ENCODE assay signal across 8 cellular contexts in the genomic region with DNA sequence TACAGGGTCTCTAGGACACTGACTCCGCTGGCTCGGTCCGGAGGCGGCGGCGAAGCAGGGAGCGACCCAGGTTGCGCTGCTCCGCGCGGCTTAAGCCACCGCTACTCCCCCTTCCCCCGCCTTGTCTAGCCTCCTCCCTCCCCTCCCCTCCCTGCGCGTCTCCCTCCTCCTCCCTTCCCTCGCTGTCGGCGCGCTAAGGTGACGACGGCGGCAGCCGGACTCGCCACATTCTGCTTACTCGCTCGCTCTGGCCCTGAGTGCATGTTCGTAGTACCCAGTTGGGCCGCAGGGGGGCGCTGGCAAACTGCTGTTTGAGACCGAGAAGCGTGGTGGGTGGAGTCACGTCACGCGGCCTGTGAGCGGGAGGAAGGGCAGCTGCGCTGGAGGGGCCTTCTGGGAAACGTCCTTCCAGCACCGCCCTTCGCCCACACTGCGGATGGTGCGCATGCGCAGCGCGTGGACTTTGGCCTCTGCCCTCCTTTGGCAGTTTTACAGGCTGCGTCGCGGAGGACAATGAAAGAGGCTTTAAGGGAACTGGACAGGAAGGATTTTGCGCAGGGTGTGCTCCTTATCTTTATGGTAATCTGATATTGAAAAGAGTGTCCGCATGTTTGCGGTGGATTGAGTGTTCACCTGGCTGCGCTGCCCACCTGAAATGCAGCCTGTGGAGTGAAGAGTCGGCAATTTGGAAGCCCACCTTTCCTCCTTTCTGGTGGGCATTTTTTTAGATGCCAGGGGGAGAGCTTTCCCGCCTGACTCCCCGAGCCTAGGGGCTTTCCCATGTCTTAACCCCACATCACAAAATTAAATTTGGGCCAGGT. TPM values are rescaled to one million over a fixed set of nuclear protein-coding genes. Genes with fewer than 3 reads are reported as not detected.
DNase-seq lines count a peak whose midpoint lies in the region; ATAC-seq and TF ChIP-seq lines count a peak whose summit lies in the region.

SCAF11 (minus strand) TSS at position 107 of the 821 bp plus-strand sequence. CDS start 26,407 bp downstream, outside the sequence.

- H3K4me3 ChIP-seq in astrocyte of the cerebellum (ENCODE audit: low read depth, low read length) (peak within 1 kb of the TSS; percentile 86), rectal smooth muscle tissue (ENCODE audit: low read length) (peak within 1 kb of the TSS; percentile 98), aorta (ENCODE audit: low read length in 2 of 2) (peak within 1 kb of the TSS; percentile 53 to 88)

- H3K36me3 ChIP-seq in rectal smooth muscle tissue (ENCODE audit: control insufficient read depth, insufficient read depth, low read length), result peaks cover 3% of the 10 kb centered on the region
- H3K36me3 ChIP-seq in aorta (ENCODE audit: control insufficient read depth in 1 of 2, insufficient read depth in 2 of 2, low read length in 1 of 2), result no peaks in the 10 kb centered on the region

- intact Hi-C loops in aorta (cut with DNase I), result loop anchor here (2.0 to 5.0 kb wide), 2 partner anchors 262 to 362 kb away; partner anchors contain the start of gene ARID2 (in 1 of the 2)

- in situ Hi-C loops in astrocyte of the cerebellum (cut with HindIII; ENCODE audit: low sequenced_read_pairs), result no loop called here

- WGBS in aorta, 2 donors, result 0% methylated on average over 52 to 54 of the region's 54 CpGs

- DNase-seq in NCI-H2029 treated with DMSO at 0.1 percent for 48 hours (lab: John Stamatoyannopoulos, UW), result peak; percentile 96
- DNase-seq in T-helper 9 cell, result peak; percentile 100
- DNase-seq in astrocyte of the cerebellum (ENCODE audit: low read depth), result peak; percentile 100
- DNase-seq in hepatic stellate cell (ENCODE audit: low spot score), result peak; percentile 97
- peak; percentile 100 for DNase-seq in aorta

- ATAC-seq in GM18508 (IDR thresholded peaks at IDR 0.05; ENCODE audit: insufficient read depth, unreplicated experiment) (peak; percentile 42), HG03025 (IDR thresholded peaks at IDR 0.05; ENCODE audit: low FRiP score, unreplicated experiment) (peak; percentile 69), aorta (ENCODE audit: low FRiP score) (peak; percentile 96)

- H3K9me3 ChIP-seq in aorta (ENCODE audit: control insufficient read depth, low read length), result no peaks in the 10 kb centered on the region

- TF ChIP-seq CTCF in astrocyte of the cerebellum (IDR thresholded peaks at IDR 0.05; ENCODE audit: low read depth, low read length, missing control alignments), result peak; percentile 91

- peak within 1 kb of the TSS; percentile 100 for H3K9ac ChIP-seq in rectal smooth muscle tissue (ENCODE audit: low read length)

- H3K4me1 ChIP-seq in rectal smooth muscle tissue (ENCODE audit: control insufficient read depth, insufficient read depth, low read length) (peaks cover 18% of the 10 kb centered on the region), aorta (ENCODE audit: control insufficient read depth in 1 of 2, insufficient read depth in 2 of 2, low read length in 2 of 2) (peaks cover 0 to 5% of the 10 kb centered on the region in 2 donors)

- H3K27me3 ChIP-seq in rectal smooth muscle tissue (ENCODE audit: control insufficient read depth, insufficient read depth, low read length) (no peaks in the 10 kb centered on the region), aorta (ENCODE audit: control insufficient read depth in 1 of 2, insufficient read depth in 2 of 2, low read length in 1 of 2) (no peaks in the 10 kb centered on the region)

- H3K27ac ChIP-seq in rectal smooth muscle tissue (ENCODE audit: low read depth, low read length) (peak within 1 kb of the TSS; percentile 100), aorta (ENCODE audit: low read depth in 1 of 2, low read length in 2 of 2) (peak within 1 kb of the TSS; percentile 84 to 87)

RNA-seq across cellular contexts. Expression of gene SCAF11, which starts in this region (rescaled TPM):
- total RNA-seq in aorta, result 100 to 1,000 TPM; 146 to 167 TPM
- polyA plus RNA-seq in aorta, result 10 to 100 TPM; 25.5 to 28.9 TPM

Comparison
In these comparisons a context has a peak if more than half of its experiments do, and no peak if none do; other contexts are left out.
1. Peak in every context shown above with its lines: DNase-seq, ATAC-seq, H3K4me3 ChIP-seq and H3K27ac ChIP-seq.
2. ATAC-seq: peak in every context shown above with its lines; median percentile 96 in aorta; 69 in HG03025; 42 in GM18508.